28 cellular contexts compared by ENCODE assay signal in the genomic region with DNA sequence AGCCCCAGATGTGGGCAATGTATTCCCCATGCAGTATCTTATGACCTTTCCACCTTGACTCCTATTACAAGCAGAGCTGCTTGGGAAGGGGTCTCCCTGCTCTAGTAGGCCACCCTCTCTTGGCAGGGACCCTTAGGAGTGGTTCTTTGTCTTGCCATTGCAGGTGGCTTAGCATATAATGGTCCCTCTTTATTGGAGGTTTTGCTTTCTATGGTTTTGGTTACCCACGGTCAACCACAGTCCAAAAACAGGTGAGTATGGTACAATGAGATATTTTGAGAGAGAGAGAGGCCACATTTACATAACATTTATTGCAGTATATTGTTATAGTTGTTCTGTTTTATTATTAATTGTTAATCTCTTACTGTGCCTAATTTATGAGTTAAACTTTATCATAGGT.
"Had no signal": no experiment of that assay in that cellular context is flagged by ENCODE, and none has a peak within 500 bp of the region (broad histone marks: within the 10 kb centered on the region; RNA-seq: fewer than 3 reads in every experiment).

No MANE protein-coding gene starts in this region.

- DNase-seq: stimulated activated CD4-positive, alpha-beta T cell treated with anti-CD3 and anti-CD28 coated beads, Interleukin-2, amount 100 ng/mL, for 48 hours; stimulated activated CD4-positive, alpha-beta T cell treated with anti-CD3 and anti-CD28 coated beads, Interleukin-4, amount 100 ng/mL, for 1 hour; stimulated activated CD4-positive, alpha-beta T cell treated with anti-CD3 and anti-CD28 coated beads, Interleukin-4, amount 100 ng/mL, for 24 hours; stimulated activated CD4-positive, alpha-beta T cell treated with anti-CD3 and anti-CD28 coated beads, Interleukin-4, amount 100 ng/mL, for 4 hours; stimulated activated CD8-positive, alpha-beta memory T cell treated with anti-CD3 and anti-CD28 coated beads, Interleukin-4, amount 100 ng/mL, for 48 hours; stimulated activated naive B cell treated with anti-CD40 and anti-IgM and Interleukin-4, amounts not matched to agents 10 μg/mL and 1 μg/mL and 100 μg/mL, for 72 hours; stimulated activated naive CD4-positive, alpha-beta T cell; stimulated activated naive CD4-positive, alpha-beta T cell treated with Interleukin-2 at 50 U/mL for 16 hours; stimulated activated naive CD8-positive, alpha-beta T cell treated with anti-CD3 and anti-CD28 coated beads, Interleukin-15, amount 100 ng/mL, for 72 hours; stimulated activated naive CD8-positive, alpha-beta T cell treated with anti-CD3 and anti-CD28 coated beads, Interleukin-15, Interleukin-2, amounts not matched to agents 100 U/mL and 50 U/mL, for 24 hours; stomach; substantia nigra; testis; thyroid gland; tibial artery; transverse colon; trophoblast cell; upper lobe of right lung; uterus had no signal

- H3K9me3 ChIP-seq: stomach, suprapubic skin, testis, thoracic aorta, thyroid gland, tibial artery, tibial nerve, transverse colon, upper lobe of left lung, upper lobe of right lung, uterus, vagina had no signal

- H3K27me3 ChIP-seq: testis, thyroid gland, tibial artery, tibial nerve, upper lobe of left lung, uterus, vagina had no signal

- H3K9me3 Mint-ChIP-seq: stimulated activated effector memory CD8-positive, alpha-beta T cell treated with anti-CD3 and anti-CD28 coated beads, Interleukin-12 subunit alpha, Interleukin-12 subunit beta, amount 100 ng/mL, for 72 hours; stimulated activated memory B cell treated with anti-CD40 and anti-IgM and Interleukin-4, amounts not matched to agents 10 μg/mL and 1 μg/mL and 100 μg/mL, for 72 hours; stimulated activated naive B cell treated with anti-CD40 and anti-IgM and Interleukin-4, amounts not matched to agents 10 μg/mL and 1 μg/mL and 100 μg/mL, for 72 hours; stimulated activated naive CD8-positive, alpha-beta T cell treated with anti-CD3 and anti-CD28 coated beads, Interleukin-15, amount 100 ng/mL, for 72 hours; stimulated activated naive CD8-positive, alpha-beta T cell treated with anti-CD3 and anti-CD28 coated beads, Interleukin-15, Interleukin-2, amounts not matched to agents 100 ng/mL and 50 ng/mL, for 24 hours; type B pancreatic cell had no signal

- H3K27me3 Mint-ChIP-seq: stimulated activated memory B cell treated with anti-CD40 and anti-IgM and Interleukin-4, amounts not matched to agents 10 μg/mL and 1 μg/mL and 100 μg/mL, for 72 hours; type B pancreatic cell had no signal

- H3K36me3 ChIP-seq: stomach, suprapubic skin, thoracic aorta, thyroid gland, tibial artery, tibial nerve, transverse colon, upper lobe of left lung, upper lobe of right lung, uterus, vagina had no signal

- H3K4me1 Mint-ChIP-seq: stimulated activated effector memory CD8-positive, alpha-beta T cell treated with anti-CD3 and anti-CD28 coated beads, Interleukin-12 subunit alpha, Interleukin-12 subunit beta, amount 100 ng/mL, for 72 hours; stimulated activated memory B cell treated with anti-CD40 and anti-IgM and Interleukin-4, amounts not matched to agents 10 μg/mL and 1 μg/mL and 100 μg/mL, for 72 hours; stimulated activated naive B cell treated with anti-CD40 and anti-IgM and Interleukin-4, amounts not matched to agents 10 μg/mL and 1 μg/mL and 100 μg/mL, for 72 hours; stimulated activated naive CD8-positive, alpha-beta T cell treated with anti-CD3 and anti-CD28 coated beads, Interleukin-15, amount 100 ng/mL, for 72 hours had no signal

- H3K27ac ChIP-seq: stomach, suprapubic skin, testis, thoracic aorta, thyroid gland, tibial artery, tibial nerve, transverse colon, upper lobe of left lung, upper lobe of right lung, uterus, vagina had no signal

- H3K27ac Mint-ChIP-seq: stimulated activated effector memory CD8-positive, alpha-beta T cell treated with anti-CD3 and anti-CD28 coated beads, Interleukin-12 subunit alpha, Interleukin-12 subunit beta, amount 100 ng/mL, for 72 hours; stimulated activated memory B cell treated with anti-CD40 and anti-IgM and Interleukin-4, amounts not matched to agents 10 μg/mL and 1 μg/mL and 100 μg/mL, for 72 hours; stimulated activated naive B cell treated with anti-CD40 and anti-IgM and Interleukin-4, amounts not matched to agents 10 μg/mL and 1 μg/mL and 100 μg/mL, for 72 hours; stimulated activated naive CD8-positive, alpha-beta T cell treated with anti-CD3 and anti-CD28 coated beads, Interleukin-15, Interleukin-2, amounts not matched to agents 100 ng/mL and 50 ng/mL, for 24 hours; type B pancreatic cell had no signal

- H3K4me1 ChIP-seq: stomach, suprapubic skin, testis, thyroid gland, tibial artery, tibial nerve, transverse colon, upper lobe of left lung, upper lobe of right lung, uterus, vagina had no signal

- H3K4me3 Mint-ChIP-seq: stimulated activated effector memory CD8-positive, alpha-beta T cell treated with anti-CD3 and anti-CD28 coated beads, Interleukin-12 subunit alpha, Interleukin-12 subunit beta, amount 100 ng/mL, for 72 hours; stimulated activated memory B cell treated with anti-CD40 and anti-IgM and Interleukin-4, amounts not matched to agents 10 μg/mL and 1 μg/mL and 100 μg/mL, for 72 hours; stimulated activated naive B cell treated with anti-CD40 and anti-IgM and Interleukin-4, amounts not matched to agents 10 μg/mL and 1 μg/mL and 100 μg/mL, for 72 hours; stimulated activated naive CD8-positive, alpha-beta T cell treated with anti-CD3 and anti-CD28 coated beads, Interleukin-15, amount 100 ng/mL, for 72 hours; stimulated activated naive CD8-positive, alpha-beta T cell treated with anti-CD3 and anti-CD28 coated beads, Interleukin-15, Interleukin-2, amounts not matched to agents 100 ng/mL and 50 ng/mL, for 24 hours; type B pancreatic cell had no signal

- H3K36me3 Mint-ChIP-seq: stimulated activated effector memory CD8-positive, alpha-beta T cell treated with anti-CD3 and anti-CD28 coated beads, Interleukin-12 subunit alpha, Interleukin-12 subunit beta, amount 100 ng/mL, for 72 hours; stimulated activated memory B cell treated with anti-CD40 and anti-IgM and Interleukin-4, amounts not matched to agents 10 μg/mL and 1 μg/mL and 100 μg/mL, for 72 hours; stimulated activated naive B cell treated with anti-CD40 and anti-IgM and Interleukin-4, amounts not matched to agents 10 μg/mL and 1 μg/mL and 100 μg/mL, for 72 hours; type B pancreatic cell had no signal

- ATAC-seq: stimulated activated effector memory CD8-positive, alpha-beta T cell treated with anti-CD3 and anti-CD28 coated beads, Interleukin-12 subunit alpha, Interleukin-12 subunit beta, amount 100 ng/mL, for 72 hours; stimulated activated memory B cell treated with anti-CD40 and anti-IgM and Interleukin-4, amounts not matched to agents 10 μg/mL and 1 μg/mL and 100 μg/mL, for 72 hours; stimulated activated naive B cell treated with anti-CD40 and anti-IgM and Interleukin-4, amounts not matched to agents 10 μg/mL and 1 μg/mL and 100 μg/mL, for 72 hours; stimulated activated naive CD8-positive, alpha-beta T cell treated with anti-CD3 and anti-CD28 coated beads, Interleukin-15, amount 100 ng/mL, for 72 hours; stimulated activated naive CD8-positive, alpha-beta T cell treated with anti-CD3 and anti-CD28 coated beads, Interleukin-15, Interleukin-2, amounts not matched to agents 100 U/mL and 50 U/mL, for 24 hours; upper lobe of right lung had no signal

- H3K4me3 ChIP-seq: stomach, suprapubic skin, testis, thoracic aorta, thyroid gland, tibial artery, tibial nerve, transverse colon, upper lobe of left lung, upper lobe of right lung, uterus, vagina had no signal
